21 cellular contexts compared by ENCODE assay signal in the genomic region with DNA sequence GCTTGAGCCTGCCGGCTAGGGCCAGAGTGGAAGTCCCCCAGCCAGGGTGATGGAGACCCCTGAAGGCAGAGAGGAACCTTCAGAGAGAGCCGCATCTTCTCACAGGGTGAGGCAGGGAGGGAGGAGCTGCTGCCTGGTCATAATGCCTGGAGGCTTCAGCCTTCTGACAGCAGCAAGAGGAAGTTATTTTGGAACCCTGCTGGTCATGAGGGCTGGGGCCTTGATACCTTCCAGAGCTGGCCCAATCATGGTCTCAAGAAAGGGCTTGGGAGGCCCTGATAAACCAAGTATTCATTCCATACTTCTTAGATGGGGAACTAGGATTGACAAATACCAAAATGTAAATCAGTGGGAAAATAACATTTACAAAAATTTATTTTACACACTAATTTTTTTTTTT. TPM values are rescaled to one million over a fixed set of nuclear protein-coding genes. Genes with fewer than 3 reads are reported as not detected.
DNase-seq lines count a peak whose midpoint lies in the region; ATAC-seq and FAIRE-seq lines count a peak whose summit lies in the region.
"Had no signal": no experiment of that assay in that cellular context is flagged by ENCODE, and none has a peak within 500 bp of the region (broad histone marks: within the 10 kb centered on the region; RNA-seq: fewer than 3 reads in every experiment).

No MANE protein-coding gene starts in this region.

- H3K79me2 ChIP-seq in trophoblast cell (ENCODE audit: control insufficient read depth, insufficient read depth, low read length, poor library complexity), result no peaks in the 10 kb centered on the region

- no peak overlapping the region for H2BK5ac ChIP-seq in trophoblast cell (ENCODE audit: low read depth, low read length, poor library complexity)

- H3K36me3 Mint-ChIP-seq in activated naive CD4-positive, alpha-beta T cell treated with anti-CD3 and anti-CD28 coated beads, Interleukin-2, amount 50 U/mL, for 72 hours, result peaks cover 18 to 23% of the 10 kb centered on the region in 2 donors
- peaks cover 78% of the 10 kb centered on the region for H3K36me3 Mint-ChIP-seq in central memory CD8-positive, alpha-beta T cell (ENCODE audit: insufficient read depth)
- H3K36me3 Mint-ChIP-seq: brain had no signal

- no peak overlapping the region for H3K14ac ChIP-seq in trophoblast cell (ENCODE audit: low read length)

- ATAC-seq in activated naive CD4-positive, alpha-beta T cell treated with anti-CD3 and anti-CD28 coated beads, Interleukin-2, amount 50 U/mL, for 72 hours, result no peak
- ATAC-seq in central memory CD8-positive, alpha-beta T cell (replicated peaks; ENCODE audit: extremely low read depth, poor library complexity, severe bottlenecking), result no peak
- ATAC-seq in GM21825 (IDR thresholded peaks at IDR 0.05; ENCODE audit: unreplicated experiment), result no peak
- ATAC-seq: activated CD4-positive, CD25-positive, alpha-beta regulatory T cell treated with anti-CD3 and anti-CD28 coated beads, Interleukin-2, amount 50 U/mL, for 24 hours; left lung; upper lobe of right lung had no signal

- peak overlapping the region; percentile 70 for H3K27ac ChIP-seq in trophoblast cell (ENCODE audit: low read depth, low read length)
- H3K27ac ChIP-seq: dorsolateral prefrontal cortex, left lung, upper lobe of right lung had no signal

- H3K36me3 ChIP-seq in trophoblast cell (ENCODE audit: control insufficient read depth in 1 of 2, insufficient read depth in 2 of 2, low read length in 2 of 2), result no peaks in the 10 kb centered on the region

- no peaks in the 10 kb centered on the region for H3K27me3 ChIP-seq in trophoblast cell (ENCODE audit: insufficient read depth, low read length)
- H3K27me3 ChIP-seq: dorsolateral prefrontal cortex, left lung, right atrium auricular region, upper lobe of right lung had no signal

- no peak for DNase-seq in activated naive CD4-positive, alpha-beta T cell treated with anti-CD3 and anti-CD28 coated beads, Interleukin-2, amount 50 U/mL, for 72 hours (ENCODE audit: low spot score in 2 of 2)
- DNase-seq in activated naive CD4-positive, alpha-beta T cell treated with anti-CD3 and anti-CD28 coated beads, Interleukin-2, amount 50 U/mL, for 16 hours, result no peak
- DNase-seq in SK-MEL-5 (ENCODE audit: low read depth, low spot score) (peak; percentile 62), trophoblast cell (peak; percentile 94 to 97), frontal cortex (ENCODE audit: low spot score in 2 of 2) (no peak), NOMO-1 treated with dmso at 0.1 percent for 144 hours (lab: John Stamatoyannopoulos, UW; ENCODE audit: unreplicated experiment) (no peak)
- no peak for DNase-seq in central memory CD8-positive, alpha-beta T cell (ENCODE audit: low spot score in 2 of 2)
- DNase-seq: activated gamma-delta T cell treated with Interleukin-2 at 50 U/mL for 16 hours; CD4-positive, CD25-positive, alpha-beta regulatory T cell; dorsolateral prefrontal cortex; glutamatergic neuron; HFFc6; left lung; NCI-H1417 treated with DMSO at 0.1 percent for 48 hours; NCI-H2171 treated with DMSO at 0.1 percent for 48 hours; stimulated activated naive CD4-positive, alpha-beta T cell treated with Interleukin-2 at 50 U/mL for 16 hours; upper lobe of right lung had no signal

- peaks cover 16% of the 10 kb centered on the region for H3K4me1 Mint-ChIP-seq in central memory CD8-positive, alpha-beta T cell

- H2AFZ ChIP-seq in trophoblast cell (ENCODE audit: insufficient read depth, low read length, poor library complexity), result no peak overlapping the region

- H4K12ac ChIP-seq in trophoblast cell (ENCODE audit: low read depth, low read length), result no peak overlapping the region

- no peak for FAIRE-seq in frontal cortex (lab: Jason Lieb, UNC)

- no peak overlapping the region for H2BK12ac ChIP-seq in trophoblast cell (ENCODE audit: low read length)

- H3K79me1 ChIP-seq in trophoblast cell (ENCODE audit: low read length), result peaks cover 12% of the 10 kb centered on the region

- no peak overlapping the region for H3K4me2 ChIP-seq in trophoblast cell (ENCODE audit: low read length)

- H2BK120ac ChIP-seq in trophoblast cell (ENCODE audit: insufficient read depth, low read length, poor library complexity), result no peak overlapping the region

- no CpG with 5 or more reads among the region's 2 CpGs for WGBS in trophoblast cell (ENCODE audit: extremely low coverage, insufficient coverage, insufficient read length)

- H3K9me3 Mint-ChIP-seq in activated naive CD4-positive, alpha-beta T cell treated with anti-CD3 and anti-CD28 coated beads, Interleukin-2, amount 50 U/mL, for 72 hours, result no peaks in the 10 kb centered on the region
- no peaks in the 10 kb centered on the region for H3K9me3 Mint-ChIP-seq in central memory CD8-positive, alpha-beta T cell
- H3K9me3 Mint-ChIP-seq: brain; CD4-positive, CD25-positive, alpha-beta regulatory T cell; HFFc6 had no signal

- in situ Hi-C loops in SK-MEL-5 (cut with HindIII; ENCODE audit: low pct_unique_long_range_greater_than_20kb, low sequenced_read_pairs), result no loop called here

- no peak overlapping the region for H3K4me3 ChIP-seq in trophoblast cell (ENCODE audit: low read depth, low read length)
- H3K4me3 ChIP-seq: dorsolateral prefrontal cortex, left lung, right atrium auricular region, upper lobe of right lung had no signal

- peaks cover 24 to 26% of the 10 kb centered on the region in 2 experiments for H3K4me1 ChIP-seq in trophoblast cell (ENCODE audit: control insufficient read depth in 1 of 2, insufficient read depth in 2 of 2, low read length in 2 of 2)

- peak overlapping the region; percentile 79 to 85 for H3K27ac Mint-ChIP-seq in activated naive CD4-positive, alpha-beta T cell treated with anti-CD3 and anti-CD28 coated beads, Interleukin-2, amount 50 U/mL, for 72 hours
- peak overlapping the region; percentile 59 for H3K27ac Mint-ChIP-seq in central memory CD8-positive, alpha-beta T cell (ENCODE audit: low read depth)
- H3K27ac Mint-ChIP-seq: brain, HFFc6 had no signal

- no peak overlapping the region for H3K4ac ChIP-seq in trophoblast cell (ENCODE audit: low read depth, low read length)

- H4K8ac ChIP-seq in trophoblast cell (ENCODE audit: low read depth, low read length), result no peak overlapping the region

- no peak overlapping the region for H3K9ac ChIP-seq in trophoblast cell (ENCODE audit: low read length)

- H3K9me3 ChIP-seq in trophoblast cell (ENCODE audit: insufficient read depth, low read depth, low read length), result no peaks in the 10 kb centered on the region
- H3K9me3 ChIP-seq: left lung, right atrium auricular region, upper lobe of right lung had no signal

- H2AK5ac ChIP-seq in trophoblast cell (ENCODE audit: low read length), result no peak overlapping the region

- no peak overlapping the region for H3K18ac ChIP-seq in trophoblast cell (ENCODE audit: low read length)

- no peaks in the 10 kb centered on the region for H3K27me3 Mint-ChIP-seq in central memory CD8-positive, alpha-beta T cell
- H3K27me3 Mint-ChIP-seq: CD4-positive, CD25-positive, alpha-beta regulatory T cell had no signal

- H4K91ac ChIP-seq in trophoblast cell (ENCODE audit: low read depth, low read length), result no peak overlapping the region

- no peak overlapping the region for H3K23ac ChIP-seq in trophoblast cell (ENCODE audit: low read length)

- no peak overlapping the region for H3K4me3 Mint-ChIP-seq in central memory CD8-positive, alpha-beta T cell
- H3K4me3 Mint-ChIP-seq: brain, HFFc6 had no signal

RNA-seq across cellular contexts. Expression of a gene that starts 26.6 kb away (rescaled TPM):
- 10 to 100 TPM; 26.8 to 33.0 TPM for total RNA-seq in activated naive CD4-positive, alpha-beta T cell treated with anti-CD3 and anti-CD28 coated beads, Interleukin-2, amount 50 U/mL, for 72 hours
- 104 and 123 TPM in 2 replicates for total RNA-seq in SK-MEL-5 (2014; rRNA removed; shearing (Covaris generic))
- 89.4 and 121 TPM in 2 replicates for polyA plus RNA-seq in SK-MEL-5 (2015; cell fraction: cytosol; rRNA removed)
- polyA plus RNA-seq in SK-MEL-5 (2015; cell fraction: nucleus; rRNA removed), result 41.1 and 50.4 TPM in 2 replicates
- polyA plus RNA-seq in trophoblast cell (2013), result 335 and 346 TPM in 2 replicates
- 184 TPM for total RNA-seq in frontal cortex

Comparison
In these comparisons a context has a peak if more than half of its experiments do, and no peak if none do; other contexts are left out.
1. DNase-seq: peak in SK-MEL-5 (single experiment) and trophoblast cell (2 of 2); none in activated naive CD4-positive, alpha-beta T cell treated with anti-CD3 and anti-CD28 coated beads, Interleukin-2, amount 50 U/mL, for 72 hours (0 of 2), activated naive CD4-positive, alpha-beta T cell treated with anti-CD3 and anti-CD28 coated beads, Interleukin-2, amount 50 U/mL, for 16 hours (single experiment), central memory CD8-positive, alpha-beta T cell (0 of 2), frontal cortex (0 of 2) and NOMO-1 treated with dmso at 0.1 percent for 144 hours (single experiment).